In genomic region chr5:143594913-143595818, GRCh38 we compare ENCODE assay signal across 1 cellular context.
TF ChIP-seq lines count a peak whose summit lies in the region.

No MANE protein-coding gene starts in this region.

TF ChIP-seq in HepG2, 621 proteins besides CTCF, POLR2A, EP300 and RAD21 (continued from another document and continues in another):
- TF ChIP-seq ZNF639 (CRISPR knock-in tag; conservative IDR thresholded peaks at IDR 0.05) = no peak
- TF ChIP-seq ASH2L (IDR thresholded peaks at IDR 0.05; ENCODE audit: insufficient read length, low read depth, low read length) = no peak
- no peak for TF ChIP-seq ZBTB38 (CRISPR knock-in tag; IDR thresholded peaks at IDR 0.05)
- TF ChIP-seq ZBTB7A (CRISPR knock-in tag; IDR thresholded peaks at IDR 0.05) = no peak
- TF ChIP-seq ZNF160 (CRISPR knock-in tag; IDR thresholded peaks at IDR 0.05) = no peak
- TF ChIP-seq CHD4 (IDR thresholded peaks at IDR 0.05; ENCODE audit: borderline replicate concordance, low read length) = peak; percentile 79
- no peak; the same call in 1 of the 2 replicates for TF ChIP-seq ZNF558 (CRISPR knock-in tag; IDR thresholded peaks at IDR 0.05; ENCODE audit: borderline replicate concordance)
- TF ChIP-seq ATF3 (CRISPR knock-in tag; IDR thresholded peaks at IDR 0.05) = peak; percentile 74
- TF ChIP-seq ZNF691 (CRISPR knock-in tag; IDR thresholded peaks at IDR 0.05; ENCODE audit: borderline replicate concordance, low read depth) = peak; percentile 57; the same call in 1 of the 2 replicates
- TF ChIP-seq HDAC6 (IDR thresholded peaks at IDR 0.05; ENCODE audit: low read depth, low read length) = no peak
- TF ChIP-seq PRDM15 (CRISPR knock-in tag; IDR thresholded peaks at IDR 0.05) = no peak
- no peak for TF ChIP-seq CENPX (CRISPR knock-in tag; IDR thresholded peaks at IDR 0.05)
- TF ChIP-seq YEATS4 (CRISPR knock-in tag; IDR thresholded peaks at IDR 0.05; ENCODE audit: borderline replicate concordance) = 0 out of 2 replicates have a peak, but pooled peaks have one; percentile 5
- no peak for TF ChIP-seq FIP1L1 (IDR thresholded peaks at IDR 0.05; ENCODE audit: borderline replicate concordance, insufficient read depth, low read depth, low read length)
- TF ChIP-seq ESRRA (CRISPR knock-in tag; IDR thresholded peaks at IDR 0.05; ENCODE audit: low read depth) = peak; percentile 35; the same call in 1 of the 2 replicates
- TF ChIP-seq ZFP82 (CRISPR knock-in tag; IDR thresholded peaks at IDR 0.05; ENCODE audit: borderline replicate concordance) = no peak
- no peak for TF ChIP-seq SYNCRIP (IDR thresholded peaks at IDR 0.05; ENCODE audit: insufficient read depth, low read depth, low read length)
- no peak for TF ChIP-seq CHCHD3 (CRISPR knock-in tag; IDR thresholded peaks at IDR 0.05)
- TF ChIP-seq GMEB1 (CRISPR knock-in tag; IDR thresholded peaks at IDR 0.05; ENCODE audit: borderline replicate concordance) = peak; percentile 41; the same call in 1 of the 2 replicates
- TF ChIP-seq ZFX (CRISPR knock-in tag; IDR thresholded peaks at IDR 0.05; ENCODE audit: low read depth) = peak; percentile 50; the same call in 1 of the 2 replicates
- TF ChIP-seq ZNF83 (CRISPR knock-in tag; IDR thresholded peaks at IDR 0.05; ENCODE audit: borderline replicate concordance) = no peak
- TF ChIP-seq TAF15 (IDR thresholded peaks at IDR 0.05; ENCODE audit: low read depth, low read length, poor library complexity, severe bottlenecking) = no peak
- TF ChIP-seq MYNN (CRISPR knock-in tag; IDR thresholded peaks at IDR 0.05; ENCODE audit: low read depth) = no peak
- no peak for TF ChIP-seq GPBP1L1 (CRISPR knock-in tag; IDR thresholded peaks at IDR 0.05)
- TF ChIP-seq TCF7 (IDR thresholded peaks at IDR 0.05; ENCODE audit: low read depth) = peak; percentile 62
- TF ChIP-seq POGZ (CRISPR knock-in tag; IDR thresholded peaks at IDR 0.05) = peak; percentile 65
- no peak for TF ChIP-seq SUZ12 (IDR thresholded peaks at IDR 0.05; ENCODE audit: low read depth, low read length)
- TF ChIP-seq SOX6 (IDR thresholded peaks at IDR 0.05) = no peak
- peak; percentile 82 for TF ChIP-seq SOX6 (CRISPR knock-in tag; IDR thresholded peaks at IDR 0.05)
- TF ChIP-seq ZNF329 (CRISPR knock-in tag; IDR thresholded peaks at IDR 0.05; ENCODE audit: low read depth) = 0 out of 2 replicates have a peak, but pooled peaks have one; percentile 21
- TF ChIP-seq XRCC5 (optimal IDR thresholded peaks at IDR 0.05; ENCODE audit: low read length) = peak; percentile 14
- no peak for TF ChIP-seq ZNF703 (CRISPR knock-in tag; IDR thresholded peaks at IDR 0.05; ENCODE audit: borderline replicate concordance)
- TF ChIP-seq SRSF9 (IDR thresholded peaks at IDR 0.05; ENCODE audit: borderline replicate concordance, insufficient read depth, low read depth, low read length, poor library complexity, severe bottlenecking) = no peak
- TF ChIP-seq DR1 (CRISPR knock-in tag; IDR thresholded peaks at IDR 0.05) = no peak
- TF ChIP-seq NR2F6 (IDR thresholded peaks at IDR 0.05) = peak; percentile 80
- TF ChIP-seq NR2F6 (CRISPR knock-in tag; IDR thresholded peaks at IDR 0.05) = peak; percentile 74
- no peak for TF ChIP-seq CC2D1A (CRISPR knock-in tag; IDR thresholded peaks at IDR 0.05)
- TF ChIP-seq MLXIP (CRISPR knock-in tag; IDR thresholded peaks at IDR 0.05; ENCODE audit: borderline replicate concordance) = no peak
- TF ChIP-seq ZFP36L1 (CRISPR knock-in tag; IDR thresholded peaks at IDR 0.05) = no peak
- no peak for TF ChIP-seq NFIB (CRISPR knock-in tag; IDR thresholded peaks at IDR 0.05; ENCODE audit: borderline replicate concordance)
- no peak for TF ChIP-seq CREBL2 (CRISPR knock-in tag; IDR thresholded peaks at IDR 0.05; ENCODE audit: borderline replicate concordance)
- TF ChIP-seq ZNF607 (CRISPR knock-in tag; IDR thresholded peaks at IDR 0.05; ENCODE audit: borderline replicate concordance) = no peak
- TF ChIP-seq PITX1 (CRISPR knock-in tag; IDR thresholded peaks at IDR 0.05) = peak; percentile 77
- TF ChIP-seq ETV5 (CRISPR knock-in tag; IDR thresholded peaks at IDR 0.05; ENCODE audit: borderline replicate concordance) = 0 out of 2 replicates have a peak, but pooled peaks have one; percentile 5
- no peak for TF ChIP-seq RBFOX2 (IDR thresholded peaks at IDR 0.05; ENCODE audit: low read depth, low read length)
- no peak for TF ChIP-seq ZNF704 (CRISPR knock-in tag; IDR thresholded peaks at IDR 0.05; ENCODE audit: borderline replicate concordance)
- TF ChIP-seq BRF2 (CRISPR knock-in tag; IDR thresholded peaks at IDR 0.05) = no peak
- peak; percentile 81 for TF ChIP-seq MAFF (IDR thresholded peaks at IDR 0.05; ENCODE audit: low read depth, low read length)
- no peak for TF ChIP-seq BATF2 (CRISPR knock-in tag; IDR thresholded peaks at IDR 0.05)
- no peak for TF ChIP-seq ZFP36 (IDR thresholded peaks at IDR 0.05; ENCODE audit: borderline replicate concordance, low read depth, low read length, partially characterized antibody)
- no peak for TF ChIP-seq TEF (CRISPR knock-in tag; IDR thresholded peaks at IDR 0.05)
- no peak for TF ChIP-seq IKZF1 (IDR thresholded peaks at IDR 0.05)
- peak; percentile 59 for TF ChIP-seq GATAD1 (CRISPR knock-in tag; IDR thresholded peaks at IDR 0.05)
- TF ChIP-seq ZNF773 (CRISPR knock-in tag; IDR thresholded peaks at IDR 0.05; ENCODE audit: borderline replicate concordance) = no peak
- peak; percentile 83 for TF ChIP-seq ZMYM4 (CRISPR knock-in tag; IDR thresholded peaks at IDR 0.05)
- no peak for TF ChIP-seq ZNF235 (CRISPR knock-in tag; IDR thresholded peaks at IDR 0.05; ENCODE audit: borderline replicate concordance)
